26 cellular contexts compared by ENCODE assay signal in genomic region chr6:166526937-166527336, GRCh38.
"Had no signal": no experiment of that assay in that cellular context is flagged by ENCODE, and none has a peak within 500 bp of the region (broad histone marks: within the 10 kb centered on the region; RNA-seq: fewer than 3 reads in every experiment).

No MANE protein-coding gene starts in this region.

- H3K4me3 Mint-ChIP-seq: immature natural killer cell; naive thymus-derived CD8-positive, alpha-beta T cell; neural crest cell; stimulated activated effector memory CD8-positive, alpha-beta T cell treated with anti-CD3 and anti-CD28 coated beads, Interleukin-12 subunit alpha, Interleukin-12 subunit beta, amount 100 ng/mL, for 72 hours; type B pancreatic cell had no signal

- H3K4me1 Mint-ChIP-seq: immature natural killer cell; naive thymus-derived CD8-positive, alpha-beta T cell; stimulated activated effector memory CD8-positive, alpha-beta T cell treated with anti-CD3 and anti-CD28 coated beads, Interleukin-12 subunit alpha, Interleukin-12 subunit beta, amount 100 ng/mL, for 72 hours had no signal

- H3K27ac Mint-ChIP-seq: immature natural killer cell; stimulated activated effector memory CD8-positive, alpha-beta T cell treated with anti-CD3 and anti-CD28 coated beads, Interleukin-12 subunit alpha, Interleukin-12 subunit beta, amount 100 ng/mL, for 72 hours; type B pancreatic cell had no signal

- H3K36me3 Mint-ChIP-seq: stimulated activated effector memory CD8-positive, alpha-beta T cell treated with anti-CD3 and anti-CD28 coated beads, Interleukin-12 subunit alpha, Interleukin-12 subunit beta, amount 100 ng/mL, for 72 hours had no signal

- H3K36me3 ChIP-seq: prostate gland had no signal

- H3K4me1 ChIP-seq: prostate gland, right atrium auricular region, tibial artery had no signal

- H3K27me3 Mint-ChIP-seq: naive thymus-derived CD8-positive, alpha-beta T cell; type B pancreatic cell had no signal

- H3K4me2 ChIP-seq: smooth muscle cell had no signal

- H3K4me3 ChIP-seq: coronary artery, esophagus squamous epithelium, prostate gland, right atrium auricular region, smooth muscle cell, stomach, tibial artery had no signal

- H3K9me3 ChIP-seq: esophagus squamous epithelium, neutrophil, prostate gland, right atrium auricular region had no signal

- DNase-seq: dermis blood vessel endothelial cell; effector memory CD4-positive, alpha-beta T cell; erythroblast; esophagus squamous epithelium; foreskin melanocyte; hypothalamus; immature natural killer cell; islet precursor cell; kidney glomerular epithelial cell; mesendoderm; naive thymus-derived CD8-positive, alpha-beta T cell; stimulated activated CD4-positive, alpha-beta T cell treated with anti-CD3 and anti-CD28 coated beads, Interleukin-2, amount 100 ng/mL, for 24 hours; stimulated activated CD4-positive, alpha-beta T cell treated with anti-CD3 and anti-CD28 coated beads, Interleukin-4, amount 100 ng/mL, for 24 hours; stimulated activated naive CD4-positive, alpha-beta T cell treated with Interleukin-2 at 50 U/mL for 16 hours; stomach had no signal

- ATAC-seq: left lobe of liver; naive thymus-derived CD8-positive, alpha-beta T cell; sciatic nerve; stimulated activated effector memory CD8-positive, alpha-beta T cell treated with anti-CD3 and anti-CD28 coated beads, Interleukin-12 subunit alpha, Interleukin-12 subunit beta, amount 100 ng/mL, for 72 hours had no signal

- H3K9me3 Mint-ChIP-seq: immature natural killer cell; stimulated activated effector memory CD8-positive, alpha-beta T cell treated with anti-CD3 and anti-CD28 coated beads, Interleukin-12 subunit alpha, Interleukin-12 subunit beta, amount 100 ng/mL, for 72 hours had no signal

- H3K27ac ChIP-seq: coronary artery, esophagus squamous epithelium, neutrophil, prostate gland, right atrium auricular region, tibial artery had no signal

- H3K27me3 ChIP-seq: esophagus squamous epithelium, neutrophil, right atrium auricular region, stomach, tibial artery had no signal
